In the genomic region with DNA sequence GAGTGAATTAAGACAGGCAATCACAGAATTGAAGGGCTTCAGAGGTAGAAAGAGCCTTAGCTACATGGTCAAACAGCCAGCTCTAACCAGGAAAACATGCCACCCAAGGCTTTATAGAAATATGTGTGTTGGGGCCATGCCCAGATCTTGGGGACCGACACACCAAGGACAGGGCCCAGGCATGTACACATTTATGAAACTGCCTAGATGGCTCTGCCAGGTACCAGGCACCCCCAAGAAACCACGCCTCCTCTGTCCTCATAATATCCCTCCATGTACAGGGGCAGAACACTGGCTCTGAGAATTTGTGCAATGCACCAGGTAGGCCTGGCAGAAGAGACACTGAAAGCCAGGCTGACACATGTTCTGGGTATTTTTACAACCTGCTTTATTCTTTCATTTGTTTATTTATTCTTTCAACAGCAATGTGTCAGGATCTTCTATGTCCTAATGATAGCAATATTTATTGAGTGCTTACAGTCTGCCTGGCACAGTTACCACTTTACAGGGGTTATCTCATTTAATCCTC, we compare ENCODE assay signal across 26 cellular contexts.
DNase-seq lines count a peak whose midpoint lies in the region; ATAC-seq, FAIRE-seq and TF ChIP-seq lines count a peak whose summit lies in the region.
"Had no signal": no experiment of that assay in that cellular context is flagged by ENCODE, and none has a peak within 500 bp of the region (broad histone marks: within the 10 kb centered on the region; RNA-seq: fewer than 3 reads in every experiment).

No MANE protein-coding gene starts in this region.

- no peak overlapping the region for H3K9ac ChIP-seq in PC-3 (ENCODE audit: low read length)
- H3K9ac ChIP-seq: GM23248 had no signal

- FAIRE-seq in A549 (lab: Jason Lieb, UNC), result peak; percentile 84
- FAIRE-seq: A204.1, D721Med, G401.6, GM12892, GM19239, H1 had no signal

- H3K4me3 ChIP-seq in A549, result no peak overlapping the region
- no peak overlapping the region for H3K4me3 ChIP-seq in LNCaP clone FGC (ENCODE audit: low read depth, low read length)
- H3K4me3 ChIP-seq in PC-3 (ENCODE audit: low read length), result no peak overlapping the region
- no peak overlapping the region for H3K4me3 ChIP-seq in prostate gland
- H3K4me3 ChIP-seq in foreskin fibroblast (ENCODE audit: low read depth in 1 of 2, low read length in 2 of 2), result no peak overlapping the region
- H3K4me3 ChIP-seq: GM23248 had no signal

- H3K36me3 ChIP-seq in PC-3 (ENCODE audit: low read depth, low read length) (no peaks in the 10 kb centered on the region), prostate gland (no peaks in the 10 kb centered on the region)
- H3K36me3 ChIP-seq: BE2C had no signal

- TF ChIP-seq CTCF in A549 (IDR thresholded peaks at IDR 0.05) (no peak), LNCaP clone FGC (IDR thresholded peaks at IDR 0.05; ENCODE audit: control insufficient read depth, extremely low read depth, insufficient read depth) (no peak), PC-3 (conservative IDR thresholded peaks at IDR 0.05; ENCODE audit: low read depth, low read length) (no peak), prostate gland (IDR thresholded peaks at IDR 0.05) (no peak), foreskin fibroblast (IDR thresholded peaks at IDR 0.05; ENCODE audit: low read depth, low read length) (no peak)

- no peaks in the 10 kb centered on the region for H3F3A ChIP-seq in PC-3 (ENCODE audit: low read length, unreplicated experiment)

- no TSS peak for BruUV-seq in PC-3 (replicated peaks; lab: Mats Ljungman, UMichigan)

- TF ChIP-seq POLR2A in A549 (IDR thresholded peaks at IDR 0.05; ENCODE audit: low read length), result no peak
- TF ChIP-seq POLR2A in prostate gland (IDR thresholded peaks at IDR 0.05), result no peak

- H3K27me3 ChIP-seq in PC-3 (ENCODE audit: low read length) (no peaks in the 10 kb centered on the region), prostate gland (replicated peaks; ENCODE audit: insufficient read depth) (no peaks in the 10 kb centered on the region)

- CTCF ChIA-PET in A549 (lab: Yijun Ruan, JAX), result interaction anchor here (0.6 to 3.0 kb wide), 5 partner anchors 9 to 256 kb away, joined by 3 to 16 read pairs (median 4); no protein-coding TSS in a partner anchor
- CTCF ChIA-PET in PC-3 (lab: Charles Lee), result no interaction called here

- H2AFZ ChIP-seq in PC-3 (ENCODE audit: low read length), result no peak overlapping the region
- H2AFZ ChIP-seq: GM23248 had no signal

- TF ChIP-seq RAD21 in A549 (conservative IDR thresholded peaks at IDR 0.05 in 1 of 2, IDR thresholded peaks at IDR 0.05 in 1 of 2), result no peak

- WGBS in A549 (ENCODE audit: missing lambda C conversion rate), result 17% methylated on average over 2 of the region's 2 CpGs
- 49% methylated on average over 2 of the region's 2 CpGs for WGBS in prostate gland

- no peak for DNase-seq in A549 (ENCODE audit: low read depth in 1 of 2, low spot score in 1 of 2)
- DNase-seq in LNCaP clone FGC (ENCODE audit: low read depth), result peak; percentile 32
- DNase-seq in PC-3, result peak; percentile 15
- DNase-seq in prostate gland (ENCODE audit: low spot score), result peak; percentile 93
- DNase-seq in foreskin fibroblast, result no peak
- no peak for DNase-seq in DMS79 treated with DMSO at 0.1 percent for 48 hours (lab: John Stamatoyannopoulos, UW)
- DNase-seq in NCI-H1694 (lab: John Stamatoyannopoulos, UW), result no peak
- DNase-seq: ACHN; AML-193; BE2C; CD4-positive, CD25-positive, alpha-beta regulatory T cell; CD8-positive, alpha-beta T cell; DMS 273 treated with DMSO at 0.1 percent for 48 hours; DND-41; GM23248; H7; HCEC 1CT had no signal

- H3K9me3 ChIP-seq in A549 (no peaks in the 10 kb centered on the region), PC-3 (ENCODE audit: low read length) (no peaks in the 10 kb centered on the region), prostate gland (no peaks in the 10 kb centered on the region)
- H3K9me3 ChIP-seq: BE2C had no signal

- H4K20me1 ChIP-seq in PC-3 (ENCODE audit: low read length), result no peaks in the 10 kb centered on the region

- POLR2A ChIA-PET in A549 (lab: Yijun Ruan, JAX) (no interaction called here), PC-3 (lab: Charles Lee; ENCODE audit: unreplicated experiment) (no interaction called here)

- H3K79me2 ChIP-seq in PC-3 (ENCODE audit: low read length), result no peaks in the 10 kb centered on the region

- peak overlapping the region; percentile 40 for H3K4me2 ChIP-seq in A549
- H3K4me2 ChIP-seq in PC-3 (ENCODE audit: low read length), result no peak overlapping the region

- intact Hi-C loops in PC-3 (cut with micrococcal nuclease) (no loop called here), prostate gland (cut with DNase I) (no loop called here)

- H3K27ac ChIP-seq in A549, result no peak overlapping the region
- H3K27ac ChIP-seq in PC-3 (ENCODE audit: low read length), result no peak overlapping the region
- H3K27ac ChIP-seq in prostate gland, result peak overlapping the region; percentile 6 to 49
- H3K27ac ChIP-seq: 22Rv1, C4-2B, GM23248 had no signal

- peaks cover 3% of the 10 kb centered on the region; the same call in 1 of the 3 replicates for H3K4me1 ChIP-seq in A549
- H3K4me1 ChIP-seq in PC-3 (ENCODE audit: insufficient read depth, low read length), result no peaks in the 10 kb centered on the region
- no peaks in the 10 kb centered on the region for H3K4me1 ChIP-seq in prostate gland (replicated peaks)
- H3K4me1 ChIP-seq: BE2C had no signal

- no peaks in the 10 kb centered on the region for H3K9me2 ChIP-seq in PC-3 (replicated peaks; ENCODE audit: low read length)

- ATAC-seq in A549 (peak; percentile 22 to 23; a peak in 2 of 6 replicates), PC-3 (peak; percentile 88), HG03354 (IDR thresholded peaks at IDR 0.05; ENCODE audit: poor library complexity, severe bottlenecking, unreplicated experiment) (no peak)
- ATAC-seq: CD8-positive, alpha-beta T cell had no signal

- TF ChIP-seq EP300 in A549 (IDR thresholded peaks at IDR 0.05), result no peak

TF ChIP-seq in A549, 52 proteins besides CTCF, POLR2A, EP300 and RAD21:
- TF ChIP-seq HOXA7 (CRISPR knock-in tag; IDR thresholded peaks at IDR 0.05) (no peak), MAZ (IDR thresholded peaks at IDR 0.05; ENCODE audit: borderline replicate concordance, low read depth, low read length) (no peak), MAFK (IDR thresholded peaks at IDR 0.05; ENCODE audit: partially characterized antibody) (no peak), TFCP2L1 (CRISPR knock-in tag; IDR thresholded peaks at IDR 0.05) (no peak), KDM5A (IDR thresholded peaks at IDR 0.05) (no peak), CBX8 (IDR thresholded peaks at IDR 0.05) (no peak), SREBF2 (IDR thresholded peaks at IDR 0.05) (no peak), TP53 (CRISPR knock-in tag; IDR thresholded peaks at IDR 0.05) (no peak), HEYL (CRISPR knock-in tag; IDR thresholded peaks at IDR 0.05) (no peak), ZFP36 (IDR thresholded peaks at IDR 0.05; ENCODE audit: borderline replicate concordance, partially characterized antibody) (no peak), NR3C1 (IDR thresholded peaks at IDR 0.05) (no peak), CHD2 (IDR thresholded peaks at IDR 0.05; ENCODE audit: low read length, partially characterized antibody) (no peak), FOSL2 (IDR thresholded peaks at IDR 0.05) (no peak), FOSL2 (CRISPR knock-in tag; IDR thresholded peaks at IDR 0.05) (no peak), CEBPB (IDR thresholded peaks at IDR 0.05) (no peak), NFE2L2 (conservative IDR thresholded peaks at IDR 0.05; ENCODE audit: low read length) (no peak), RNF2 (IDR thresholded peaks at IDR 0.05; ENCODE audit: borderline replicate concordance, low read depth) (no peak)
- TF ChIP-seq, protein P1, sequence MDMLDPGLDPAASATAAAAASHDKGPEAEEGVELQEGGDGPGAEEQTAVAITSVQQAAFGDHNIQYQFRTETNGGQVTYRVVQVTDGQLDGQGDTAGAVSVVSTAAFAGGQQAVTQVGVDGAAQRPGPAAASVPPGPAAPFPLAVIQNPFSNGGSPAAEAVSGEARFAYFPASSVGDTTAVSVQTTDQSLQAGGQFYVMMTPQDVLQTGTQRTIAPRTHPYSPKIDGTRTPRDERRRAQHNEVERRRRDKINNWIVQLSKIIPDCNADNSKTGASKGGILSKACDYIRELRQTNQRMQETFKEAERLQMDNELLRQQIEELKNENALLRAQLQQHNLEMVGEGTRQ (IDR thresholded peaks at IDR 0.05), result no peak
- TF ChIP-seq, protein P2, sequence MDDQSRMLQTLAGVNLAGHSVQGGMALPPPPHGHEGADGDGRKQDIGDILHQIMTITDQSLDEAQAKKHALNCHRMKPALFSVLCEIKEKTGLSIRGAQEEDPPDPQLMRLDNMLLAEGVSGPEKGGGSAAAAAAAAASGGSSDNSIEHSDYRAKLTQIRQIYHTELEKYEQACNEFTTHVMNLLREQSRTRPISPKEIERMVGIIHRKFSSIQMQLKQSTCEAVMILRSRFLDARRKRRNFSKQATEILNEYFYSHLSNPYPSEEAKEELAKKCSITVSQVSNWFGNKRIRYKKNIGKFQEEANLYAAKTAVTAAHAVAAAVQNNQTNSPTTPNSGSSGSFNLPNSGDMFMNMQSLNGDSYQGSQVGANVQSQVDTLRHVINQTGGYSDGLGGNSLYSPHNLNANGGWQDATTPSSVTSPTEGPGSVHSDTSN (IDR thresholded peaks at IDR 0.05), result no peak
- TF ChIP-seq, protein P3, sequence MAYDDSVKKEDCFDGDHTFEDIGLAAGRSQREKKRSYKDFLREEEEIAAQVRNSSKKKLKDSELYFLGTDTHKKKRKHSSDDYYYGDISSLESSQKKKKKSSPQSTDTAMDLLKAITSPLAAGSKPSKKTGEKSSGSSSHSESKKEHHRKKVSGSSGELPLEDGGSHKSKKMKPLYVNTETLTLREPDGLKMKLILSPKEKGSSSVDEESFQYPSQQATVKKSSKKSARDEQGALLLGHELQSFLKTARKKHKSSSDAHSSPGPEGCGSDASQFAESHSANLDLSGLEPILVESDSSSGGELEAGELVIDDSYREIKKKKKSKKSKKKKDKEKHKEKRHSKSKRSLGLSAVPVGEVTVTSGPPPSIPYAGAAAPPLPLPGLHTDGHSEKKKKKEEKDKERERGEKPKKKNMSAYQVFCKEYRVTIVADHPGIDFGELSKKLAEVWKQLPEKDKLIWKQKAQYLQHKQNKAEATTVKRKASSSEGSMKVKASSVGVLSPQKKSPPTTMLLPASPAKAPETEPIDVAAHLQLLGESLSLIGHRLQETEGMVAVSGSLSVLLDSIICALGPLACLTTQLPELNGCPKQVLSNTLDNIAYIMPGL (CRISPR knock-in tag; IDR thresholded peaks at IDR 0.05; ENCODE audit: borderline replicate concordance), result no peak
- TF ChIP-seq, protein P4, sequence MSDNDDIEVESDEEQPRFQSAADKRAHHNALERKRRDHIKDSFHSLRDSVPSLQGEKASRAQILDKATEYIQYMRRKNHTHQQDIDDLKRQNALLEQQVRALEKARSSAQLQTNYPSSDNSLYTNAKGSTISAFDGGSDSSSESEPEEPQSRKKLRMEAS (IDR thresholded peaks at IDR 0.05), result no peak
TF ChIP-seq in A549: peak in this region for 0.

Comparison
In these comparisons a context has a peak if more than half of its experiments do, and no peak if none do; other contexts are left out.
1. DNase-seq: peak in LNCaP clone FGC (single experiment), PC-3 (single experiment) and prostate gland (single experiment); none in A549 (0 of 2), foreskin fibroblast (0 of 2), DMS79 treated with DMSO at 0.1 percent for 48 hours (single experiment) and NCI-H1694 (single experiment).
2. H3K27ac ChIP-seq: peak in prostate gland (2 of 2); none in A549 (0 of 2) and PC-3 (single experiment).